1 cellular context compared by ENCODE assay signal in the genomic region with DNA sequence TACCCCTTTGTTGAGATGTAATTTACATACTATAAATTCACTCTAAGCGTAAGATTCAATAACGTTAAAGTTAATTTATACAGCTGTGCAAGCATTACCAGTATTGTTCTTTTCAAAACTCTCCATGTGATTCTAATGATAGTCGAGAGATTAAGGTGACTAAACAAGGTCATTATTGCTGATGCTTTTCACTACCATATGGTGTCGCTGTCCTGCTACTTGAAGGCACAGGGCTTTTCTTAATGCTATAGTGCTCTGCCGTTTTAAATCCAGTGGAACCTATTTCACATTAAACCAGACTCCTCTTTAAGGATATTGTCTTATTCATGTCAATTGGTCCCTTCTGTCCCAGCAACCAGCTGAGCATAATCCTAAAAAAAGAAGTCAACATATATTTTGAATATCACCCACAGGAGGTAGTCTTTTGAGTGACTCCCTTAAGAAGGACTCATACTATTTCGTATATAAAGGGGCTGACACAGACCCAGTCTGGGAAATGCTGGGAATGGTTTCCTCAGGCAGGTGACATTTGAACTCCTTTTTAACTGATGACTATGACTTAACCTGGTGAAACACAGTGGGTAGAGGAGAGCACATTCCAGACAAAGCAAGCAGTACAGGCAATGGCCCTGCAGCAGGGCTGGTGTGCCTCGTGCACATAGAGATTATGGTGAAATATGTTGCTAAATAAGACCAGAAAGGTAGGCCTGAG.
A peak's percentile ranks its signal among the peaks of the same experiment; 100 is the strongest.
TF ChIP-seq lines count a peak whose summit lies in the region.

No MANE protein-coding gene starts in this region.

TF ChIP-seq in GM12878, 131 proteins besides CTCF, POLR2A, EP300 and RAD21 (continued from another document):
- TF ChIP-seq, protein P1, sequence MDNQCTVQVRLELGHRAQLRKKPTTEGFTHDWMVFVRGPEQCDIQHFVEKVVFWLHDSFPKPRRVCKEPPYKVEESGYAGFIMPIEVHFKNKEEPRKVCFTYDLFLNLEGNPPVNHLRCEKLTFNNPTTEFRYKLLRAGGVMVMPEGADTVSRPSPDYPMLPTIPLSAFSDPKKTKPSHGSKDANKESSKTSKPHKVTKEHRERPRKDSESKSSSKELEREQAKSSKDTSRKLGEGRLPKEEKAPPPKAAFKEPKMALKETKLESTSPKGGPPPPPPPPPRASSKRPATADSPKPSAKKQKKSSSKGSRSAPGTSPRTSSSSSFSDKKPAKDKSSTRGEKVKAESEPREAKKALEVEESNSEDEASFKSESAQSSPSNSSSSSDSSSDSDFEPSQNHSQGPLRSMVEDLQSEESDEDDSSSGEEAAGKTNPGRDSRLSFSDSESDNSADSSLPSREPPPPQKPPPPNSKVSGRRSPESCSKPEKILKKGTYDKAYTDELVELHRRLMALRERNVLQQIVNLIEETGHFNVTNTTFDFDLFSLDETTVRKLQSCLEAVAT (IDR thresholded peaks at IDR 0.05): no peak
- TF ChIP-seq POLR2AphosphoS5 (IDR thresholded peaks at IDR 0.05; ENCODE audit: low read length) (no peak), ESRRA (IDR thresholded peaks at IDR 0.05; ENCODE audit: low read length) (peak; percentile 35; the same call in 1 of the 2 replicates), TARDBP (IDR thresholded peaks at IDR 0.05; ENCODE audit: borderline replicate concordance) (no peak), CEBPB (IDR thresholded peaks at IDR 0.05; ENCODE audit: borderline replicate concordance in 1 of 2, low read depth in 2 of 2, low read length in 2 of 2) (no peak)
- TF ChIP-seq, protein P2, sequence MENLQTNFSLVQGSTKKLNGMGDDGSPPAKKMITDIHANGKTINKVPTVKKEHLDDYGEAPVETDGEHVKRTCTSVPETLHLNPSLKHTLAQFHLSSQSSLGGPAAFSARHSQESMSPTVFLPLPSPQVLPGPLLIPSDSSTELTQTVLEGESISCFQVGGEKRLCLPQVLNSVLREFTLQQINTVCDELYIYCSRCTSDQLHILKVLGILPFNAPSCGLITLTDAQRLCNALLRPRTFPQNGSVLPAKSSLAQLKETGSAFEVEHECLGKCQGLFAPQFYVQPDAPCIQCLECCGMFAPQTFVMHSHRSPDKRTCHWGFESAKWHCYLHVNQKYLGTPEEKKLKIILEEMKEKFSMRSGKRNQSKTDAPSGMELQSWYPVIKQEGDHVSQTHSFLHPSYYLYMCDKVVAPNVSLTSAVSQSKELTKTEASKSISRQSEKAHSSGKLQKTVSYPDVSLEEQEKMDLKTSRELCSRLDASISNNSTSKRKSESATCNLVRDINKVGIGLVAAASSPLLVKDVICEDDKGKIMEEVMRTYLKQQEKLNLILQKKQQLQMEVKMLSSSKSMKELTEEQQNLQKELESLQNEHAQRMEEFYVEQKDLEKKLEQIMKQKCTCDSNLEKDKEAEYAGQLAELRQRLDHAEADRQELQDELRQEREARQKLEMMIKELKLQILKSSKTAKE (IDR thresholded peaks at IDR 0.05; ENCODE audit: low read depth, poor library complexity, severe bottlenecking): no peak
